Comparison of ENCODE assay signal across 8 cellular contexts in the genomic region with DNA sequence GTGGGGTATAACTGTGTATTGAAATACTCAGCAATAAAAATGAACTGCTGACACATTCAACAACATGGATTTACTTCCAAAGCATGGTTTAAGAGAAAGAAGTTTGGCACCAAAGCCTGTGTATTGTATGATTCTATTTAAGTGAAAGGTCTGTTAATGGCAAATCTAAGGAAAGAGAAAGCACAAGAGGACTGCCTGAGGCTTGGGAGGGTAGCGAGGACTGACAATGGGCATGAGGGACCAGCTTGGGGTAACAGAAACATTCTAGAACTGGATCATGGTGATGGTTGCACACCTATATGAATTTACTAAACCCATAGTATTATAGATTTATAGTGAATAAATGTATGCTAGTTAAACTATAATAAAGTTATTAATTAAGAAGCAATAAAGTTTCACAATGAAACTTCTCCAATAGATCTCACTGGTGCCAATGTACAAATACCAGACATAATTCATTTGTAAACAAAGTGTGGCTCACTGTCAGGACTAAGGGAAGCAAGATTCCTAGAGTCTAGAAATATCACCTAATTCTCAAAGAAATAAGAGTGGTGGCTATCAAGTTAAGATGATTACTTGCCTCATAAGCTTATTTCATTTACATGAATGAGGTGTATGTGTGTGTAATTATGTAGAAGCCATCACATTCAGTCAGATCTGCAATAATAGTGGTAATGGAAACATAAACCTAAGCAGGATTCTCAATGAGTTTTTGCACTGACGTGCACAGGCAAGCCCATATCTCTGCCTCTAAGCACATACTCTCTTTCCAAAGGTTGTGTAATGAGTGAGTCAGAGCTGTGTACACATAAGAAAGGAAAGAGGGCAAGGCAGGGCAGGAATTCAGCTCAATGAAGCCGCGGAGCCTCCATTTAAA.
A peak's percentile ranks its signal among the peaks of the same experiment; 100 is the strongest.
DNase-seq lines count a peak whose midpoint lies in the region; ATAC-seq and TF ChIP-seq lines count a peak whose summit lies in the region.

No MANE protein-coding gene starts in this region.

- no peak overlapping the region for H3K9ac ChIP-seq in neuronal stem cell (ENCODE audit: low read depth, low read length, poor library complexity)
- H3K9ac ChIP-seq in Karpas-422 (ENCODE audit: low read length) = no peak overlapping the region

- no peak overlapping the region for H2BK15ac ChIP-seq in neuronal stem cell (ENCODE audit: low read length)

- TF ChIP-seq CTCF in cardiac fibroblast (IDR thresholded peaks at IDR 0.05; ENCODE audit: low read depth, low read length) = no peak
- no peak for TF ChIP-seq CTCF in endothelial cell (IDR thresholded peaks at IDR 0.05; ENCODE audit: unreplicated experiment)

- H3K79me1 ChIP-seq in neuronal stem cell (ENCODE audit: low read depth, low read length) = no peaks in the 10 kb centered on the region

- no peaks in the 10 kb centered on the region for H3K36me3 Mint-ChIP-seq in endothelial cell (ENCODE audit: low read depth, unreplicated experiment)
- no peaks in the 10 kb centered on the region for H3K36me3 Mint-ChIP-seq in activated T-helper 17 cell treated with anti-CD3 and anti-CD28 coated beads, Interleukin-2, amount 50 U/mL, for 72 hours (ENCODE audit: low read depth)

- H3K4me3 Mint-ChIP-seq in endothelial cell (ENCODE audit: unreplicated experiment) = no peak overlapping the region
- no peak overlapping the region for H3K4me3 Mint-ChIP-seq in activated T-helper 17 cell treated with anti-CD3 and anti-CD28 coated beads, Interleukin-2, amount 50 U/mL, for 72 hours

- H3K79me2 ChIP-seq in Karpas-422 (ENCODE audit: low read length) = no peaks in the 10 kb centered on the region

- H3K9me2 ChIP-seq in Karpas-422 (replicated peaks; ENCODE audit: insufficient read depth, low read length) = no peaks in the 10 kb centered on the region

- WGBS in neuronal stem cell (ENCODE audit: extremely low coverage in 2 of 2, insufficient read length in 2 of 2, insufficient replicate concordance in 1 of 2), 2 donors = no CpG with 5 or more reads among the region's 4 CpGs

- H3K4me3 ChIP-seq in cardiac fibroblast (replicated peaks in 1 of 2; ENCODE audit: low read depth in 2 of 2, low read length in 2 of 2) = no peak overlapping the region
- no peak overlapping the region for H3K4me3 ChIP-seq in neuronal stem cell (ENCODE audit: low read length in 2 of 2)
- no peak overlapping the region for H3K4me3 ChIP-seq in Karpas-422 (ENCODE audit: low read length)

- no peak overlapping the region for H2AK5ac ChIP-seq in neuronal stem cell (ENCODE audit: low read depth, low read length)

- no peak overlapping the region for H3K18ac ChIP-seq in neuronal stem cell (ENCODE audit: low read length)

- H2AFZ ChIP-seq in neuronal stem cell (ENCODE audit: low read length) (peak overlapping the region; percentile 5), Karpas-422 (ENCODE audit: low read length) (no peak overlapping the region)

- DNase-seq in DMS153 treated with DMSO at 0.1 percent for 48 hours (lab: John Stamatoyannopoulos, UW; ENCODE audit: unreplicated experiment) (peak; percentile 87), NCI-H2029 treated with DMSO at 0.1 percent for 48 hours (lab: John Stamatoyannopoulos, UW) (peak; percentile 56), cardiac fibroblast (ENCODE audit: low read depth in 2 of 2) (peak; percentile 92 to 98), neuronal stem cell (ENCODE audit: low spot score) (no peak), Karpas-422 (no peak), endothelial cell (ENCODE audit: low spot score) (no peak)
- DNase-seq in stimulated activated naive CD8-positive, alpha-beta T cell treated with anti-CD3 and anti-CD28 coated beads, Interleukin-15, Interleukin-2, amounts not matched to agents 100 U/mL and 50 U/mL, for 24 hours = no peak

- H3K36me3 ChIP-seq in neuronal stem cell (replicated peaks in 1 of 2; ENCODE audit: control insufficient read depth in 2 of 2, insufficient read depth in 2 of 2, low read length in 2 of 2) (no peaks in the 10 kb centered on the region), Karpas-422 (ENCODE audit: insufficient read depth, low read length) (no peaks in the 10 kb centered on the region)

- H3K27ac ChIP-seq in neuronal stem cell (replicated peaks; ENCODE audit: low read length) = no peak overlapping the region
- H3K27ac ChIP-seq in Karpas-422 (ENCODE audit: low read length) = no peak overlapping the region

- H3K27me3 ChIP-seq in neuronal stem cell (ENCODE audit: control insufficient read depth in 3 of 3, insufficient read depth in 3 of 3, low read depth in 1 of 3, low read length in 3 of 3) (no peaks in the 10 kb centered on the region), Karpas-422 (ENCODE audit: low read length) (no peaks in the 10 kb centered on the region)

- H3K9me3 ChIP-seq in neuronal stem cell (replicated peaks in 1 of 2; ENCODE audit: control insufficient read depth in 2 of 2, insufficient read depth in 1 of 2, low read depth in 1 of 2, low read length in 2 of 2) (no peaks in the 10 kb centered on the region), Karpas-422 (ENCODE audit: low read length) (peaks cover 12% of the 10 kb centered on the region)

- H2BK5ac ChIP-seq in neuronal stem cell (ENCODE audit: low read length) = no peak overlapping the region

- H3K14ac ChIP-seq in neuronal stem cell (ENCODE audit: low read length) = no peak overlapping the region

- no peak overlapping the region for H4K91ac ChIP-seq in neuronal stem cell (ENCODE audit: low read depth, low read length, poor library complexity)

- no peaks in the 10 kb centered on the region for H3K27me3 Mint-ChIP-seq in endothelial cell (ENCODE audit: unreplicated experiment)
- no peaks in the 10 kb centered on the region for H3K27me3 Mint-ChIP-seq in activated T-helper 17 cell treated with anti-CD3 and anti-CD28 coated beads, Interleukin-2, amount 50 U/mL, for 72 hours

- no peak overlapping the region for H2BK120ac ChIP-seq in neuronal stem cell (ENCODE audit: low read depth, low read length)

- no peak for ATAC-seq in activated T-helper 17 cell treated with anti-CD3 and anti-CD28 coated beads, Interleukin-2, amount 50 U/mL, for 72 hours (replicated peaks)
- no peak for ATAC-seq in stimulated activated naive CD8-positive, alpha-beta T cell treated with anti-CD3 and anti-CD28 coated beads, Interleukin-15, Interleukin-2, amounts not matched to agents 100 U/mL and 50 U/mL, for 24 hours

- H3K4me2 ChIP-seq in neuronal stem cell (ENCODE audit: insufficient read depth, low read length, poor library complexity, severe bottlenecking) (no peak overlapping the region), Karpas-422 (ENCODE audit: low read depth, low read length, poor library complexity, severe bottlenecking) (no peak overlapping the region)

- H4K8ac ChIP-seq in neuronal stem cell (ENCODE audit: low read depth, low read length) = no peak overlapping the region

- H3K9me3 Mint-ChIP-seq in endothelial cell (ENCODE audit: unreplicated experiment) = no peaks in the 10 kb centered on the region
- peaks cover 13% of the 10 kb centered on the region for H3K9me3 Mint-ChIP-seq in activated T-helper 17 cell treated with anti-CD3 and anti-CD28 coated beads, Interleukin-2, amount 50 U/mL, for 72 hours

- H3K4me1 ChIP-seq in neuronal stem cell (ENCODE audit: control insufficient read depth in 2 of 2, insufficient read depth in 1 of 2, low read depth in 1 of 2, low read length in 2 of 2) (peaks cover 0 to 9% of the 10 kb centered on the region in 2 donors), Karpas-422 (ENCODE audit: low read length) (no peaks in the 10 kb centered on the region)

- peaks cover 10% of the 10 kb centered on the region for H3K4me1 Mint-ChIP-seq in endothelial cell (ENCODE audit: unreplicated experiment)
- no peaks in the 10 kb centered on the region for H3K4me1 Mint-ChIP-seq in activated T-helper 17 cell treated with anti-CD3 and anti-CD28 coated beads, Interleukin-2, amount 50 U/mL, for 72 hours

- H2BK12ac ChIP-seq in neuronal stem cell (ENCODE audit: low read length) = no peak overlapping the region

- H4K20me1 ChIP-seq in Karpas-422 (ENCODE audit: insufficient read depth, low read depth, low read length) = no peaks in the 10 kb centered on the region

- H3K4ac ChIP-seq in neuronal stem cell (ENCODE audit: low read length) = no peak overlapping the region

- H3K27ac Mint-ChIP-seq in endothelial cell (ENCODE audit: unreplicated experiment) = no peak overlapping the region
- H3K27ac Mint-ChIP-seq in activated T-helper 17 cell treated with anti-CD3 and anti-CD28 coated beads, Interleukin-2, amount 50 U/mL, for 72 hours = no peak overlapping the region

- no peak overlapping the region for H3K23ac ChIP-seq in neuronal stem cell (ENCODE audit: low read depth, low read length, poor library complexity)

Comparison
In these comparisons a context has a peak if more than half of its experiments do, and no peak if none do; other contexts are left out.
1. DNase-seq: peak in DMS153 treated with DMSO at 0.1 percent for 48 hours (single experiment), NCI-H2029 treated with DMSO at 0.1 percent for 48 hours (single experiment) and cardiac fibroblast (2 of 2); none in neuronal stem cell (single experiment), Karpas-422 (single experiment), endothelial cell (single experiment) and stimulated activated naive CD8-positive, alpha-beta T cell treated with anti-CD3 and anti-CD28 coated beads, Interleukin-15, Interleukin-2, amounts not matched to agents 100 U/mL and 50 U/mL, for 24 hours (single experiment).